18 cellular contexts compared by ENCODE assay signal in the genomic region with DNA sequence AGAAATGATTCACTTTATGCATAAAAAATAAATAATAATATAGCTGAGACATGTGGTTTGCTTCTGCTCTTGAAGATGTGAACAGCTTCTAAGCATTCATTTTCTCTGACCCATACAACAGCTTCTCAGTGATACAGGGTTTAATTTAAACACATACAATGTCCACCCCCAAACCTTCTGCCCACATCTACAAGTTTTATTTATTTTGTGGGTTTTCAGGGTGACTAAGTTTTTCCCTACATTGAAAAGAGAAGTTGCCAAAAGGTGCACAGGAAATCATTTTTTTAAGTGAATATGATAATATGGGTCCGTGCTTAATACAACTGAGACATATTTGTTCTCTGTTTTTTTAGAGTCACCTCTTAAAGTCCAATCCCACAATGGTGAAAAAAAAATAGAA. TPM values are rescaled to one million over a fixed set of nuclear protein-coding genes. Genes with fewer than 3 reads are reported as not detected.
DNase-seq lines count a peak whose midpoint lies in the region; ATAC-seq and TF ChIP-seq lines count a peak whose summit lies in the region.
"Had no signal": no experiment of that assay in that cellular context is flagged by ENCODE, and none has a peak within 500 bp of the region (broad histone marks: within the 10 kb centered on the region; RNA-seq: fewer than 3 reads in every experiment).

No MANE protein-coding gene starts in this region.

- no peak overlapping the region for H3K4me3 ChIP-seq in cardiac fibroblast (replicated peaks in 1 of 2; ENCODE audit: low read depth in 2 of 2, low read length in 2 of 2)
- H3K4me3 ChIP-seq: HAP-1, SK-N-MC, transverse colon had no signal

- peak overlapping the region; percentile 27 for H3K27ac Mint-ChIP-seq in osteocyte (ENCODE audit: unreplicated experiment)
- H3K27ac Mint-ChIP-seq in glutamatergic neuron (ENCODE audit: unreplicated experiment) = no peak overlapping the region
- no peak overlapping the region for H3K27ac Mint-ChIP-seq in activated T-helper 17 cell treated with anti-CD3 and anti-CD28 coated beads, Interleukin-2, amount 50 U/mL, for 72 hours
- H3K27ac Mint-ChIP-seq: activated naive CD4-positive, alpha-beta T cell treated with anti-CD3 and anti-CD28 coated beads, Interleukin-2, amount 50 U/mL, for 24 hours; nephron had no signal

- H3K4me1 Mint-ChIP-seq in osteocyte (ENCODE audit: unreplicated experiment) = peaks cover 38% of the 10 kb centered on the region
- H3K4me1 Mint-ChIP-seq in glutamatergic neuron (ENCODE audit: low read depth, unreplicated experiment) = no peaks in the 10 kb centered on the region
- H3K4me1 Mint-ChIP-seq in activated T-helper 17 cell treated with anti-CD3 and anti-CD28 coated beads, Interleukin-2, amount 50 U/mL, for 72 hours = no peaks in the 10 kb centered on the region
- H3K4me1 Mint-ChIP-seq: activated naive CD4-positive, alpha-beta T cell treated with anti-CD3 and anti-CD28 coated beads, Interleukin-2, amount 50 U/mL, for 24 hours had no signal

- DNase-seq in OCI-M1 (lab: John Stamatoyannopoulos, UW) (peak; percentile 12), cardiac fibroblast (ENCODE audit: low read depth in 2 of 2) (peak; percentile 20 to 76), osteocyte (ENCODE audit: extremely low spot score, unreplicated experiment) (no peak), glutamatergic neuron (no peak)
- DNase-seq: C1 segment of cervical spinal cord; DMS153; hypothalamus; NCI-H2029; NCI-H510A; stimulated activated naive CD4-positive, alpha-beta T cell; transverse colon had no signal

- no peak overlapping the region for H3K4me3 Mint-ChIP-seq in osteocyte (ENCODE audit: unreplicated experiment)
- no peak overlapping the region for H3K4me3 Mint-ChIP-seq in glutamatergic neuron (ENCODE audit: unreplicated experiment)
- no peak overlapping the region for H3K4me3 Mint-ChIP-seq in activated T-helper 17 cell treated with anti-CD3 and anti-CD28 coated beads, Interleukin-2, amount 50 U/mL, for 72 hours
- H3K4me3 Mint-ChIP-seq: activated naive CD4-positive, alpha-beta T cell treated with anti-CD3 and anti-CD28 coated beads, Interleukin-2, amount 50 U/mL, for 24 hours; nephron had no signal

- H3K9me3 Mint-ChIP-seq in osteocyte (ENCODE audit: unreplicated experiment) (no peaks in the 10 kb centered on the region), glutamatergic neuron (ENCODE audit: unreplicated experiment) (no peaks in the 10 kb centered on the region)
- no peaks in the 10 kb centered on the region for H3K9me3 Mint-ChIP-seq in activated T-helper 17 cell treated with anti-CD3 and anti-CD28 coated beads, Interleukin-2, amount 50 U/mL, for 72 hours
- H3K9me3 Mint-ChIP-seq: activated naive CD4-positive, alpha-beta T cell treated with anti-CD3 and anti-CD28 coated beads, Interleukin-2, amount 50 U/mL, for 24 hours; nephron had no signal

- H3K36me3 Mint-ChIP-seq in osteocyte (ENCODE audit: unreplicated experiment) = peaks cover 35% of the 10 kb centered on the region
- no peaks in the 10 kb centered on the region for H3K36me3 Mint-ChIP-seq in glutamatergic neuron (ENCODE audit: unreplicated experiment)
- no peaks in the 10 kb centered on the region for H3K36me3 Mint-ChIP-seq in activated T-helper 17 cell treated with anti-CD3 and anti-CD28 coated beads, Interleukin-2, amount 50 U/mL, for 72 hours (ENCODE audit: low read depth)
- H3K36me3 Mint-ChIP-seq: activated naive CD4-positive, alpha-beta T cell treated with anti-CD3 and anti-CD28 coated beads, Interleukin-2, amount 50 U/mL, for 24 hours had no signal

- ATAC-seq in HG03378 (IDR thresholded peaks at IDR 0.05; ENCODE audit: unreplicated experiment) (peak; percentile 58), GM21528 (IDR thresholded peaks at IDR 0.05; ENCODE audit: low FRiP score, unreplicated experiment) (no peak)
- ATAC-seq in activated T-helper 17 cell treated with anti-CD3 and anti-CD28 coated beads, Interleukin-2, amount 50 U/mL, for 72 hours (replicated peaks) = no peak

- H3K27me3 Mint-ChIP-seq in osteocyte (ENCODE audit: unreplicated experiment) (no peaks in the 10 kb centered on the region), glutamatergic neuron (ENCODE audit: unreplicated experiment) (no peaks in the 10 kb centered on the region)
- no peaks in the 10 kb centered on the region for H3K27me3 Mint-ChIP-seq in activated T-helper 17 cell treated with anti-CD3 and anti-CD28 coated beads, Interleukin-2, amount 50 U/mL, for 72 hours
- H3K27me3 Mint-ChIP-seq: activated naive CD4-positive, alpha-beta T cell treated with anti-CD3 and anti-CD28 coated beads, Interleukin-2, amount 50 U/mL, for 24 hours had no signal

- TF ChIP-seq CTCF in cardiac fibroblast (IDR thresholded peaks at IDR 0.05; ENCODE audit: low read depth, low read length) (no peak), osteocyte (IDR thresholded peaks at IDR 0.05) (no peak), glutamatergic neuron (IDR thresholded peaks at IDR 0.05; ENCODE audit: partially characterized antibody, unreplicated experiment) (no peak)

RNA-seq across cellular contexts. Expression of gene INHBA, which starts 17.2 kb away (rescaled TPM):
- total RNA-seq in osteocyte = 198 and 199 TPM in 2 replicates
- not detected for total RNA-seq in glutamatergic neuron (ENCODE audit: unreplicated experiment)
- total RNA-seq in activated T-helper 17 cell treated with anti-CD3 and anti-CD28 coated beads, Interleukin-2, amount 50 U/mL, for 72 hours = not detected

Comparison
In these comparisons a context has a peak if more than half of its experiments do, and no peak if none do; other contexts are left out.
1. DNase-seq: peak in OCI-M1 (single experiment) and cardiac fibroblast (2 of 2); none in osteocyte (single experiment) and glutamatergic neuron (single experiment).
2. RNA of gene INHBA, which starts 17.2 kb away (total RNA-seq): 198 to 199 TPM in osteocyte; not detected in activated T-helper 17 cell treated with anti-CD3 and anti-CD28 coated beads, Interleukin-2, amount 50 U/mL, for 72 hours and not detected in glutamatergic neuron (single experiment); every median in the first group is over 100 times any median in the second.